In the genomic region with DNA sequence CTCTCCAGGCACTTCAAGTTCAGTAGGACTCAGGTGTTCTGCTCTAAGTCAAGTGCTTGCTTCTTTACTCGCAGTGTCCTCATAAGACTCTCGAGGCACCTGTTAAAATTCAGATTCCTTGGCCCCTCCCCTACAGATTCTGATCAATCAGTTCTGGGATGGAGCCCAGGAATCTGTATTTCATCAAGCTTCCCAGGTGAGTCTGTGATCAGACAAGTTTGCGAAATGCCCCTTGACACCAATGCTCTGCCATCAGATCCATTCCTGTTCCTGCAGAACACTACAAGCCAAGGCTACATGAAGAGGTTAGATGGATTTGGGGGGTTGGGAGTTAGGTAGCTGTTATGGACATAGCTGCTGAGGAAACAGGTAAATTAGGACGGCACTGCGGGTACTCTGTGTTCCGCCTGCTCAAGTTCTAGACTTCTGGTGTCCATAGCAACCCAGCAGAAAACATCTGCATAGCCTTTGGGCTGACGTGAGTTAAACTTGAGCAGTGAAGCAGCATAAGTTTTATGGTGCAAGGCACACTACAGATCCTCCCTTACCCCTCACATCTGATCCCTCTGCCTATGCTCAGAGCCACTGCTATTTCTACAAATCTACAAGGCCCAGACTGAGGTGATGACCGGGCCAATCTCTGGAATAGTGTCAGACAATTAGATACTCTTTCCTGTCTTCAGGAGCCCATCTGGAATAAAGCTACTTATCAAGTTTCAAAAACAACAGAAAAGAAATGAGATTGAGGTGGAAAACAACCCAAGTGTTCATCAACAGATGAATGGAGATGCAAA, we compare ENCODE assay signal across 38 cellular contexts. TPM values are rescaled to one million over a fixed set of nuclear protein-coding genes. Genes with fewer than 3 reads are reported as not detected.
"Had no signal": no experiment of that assay in that cellular context is flagged by ENCODE, and none has a peak within 500 bp of the region (broad histone marks: within the 10 kb centered on the region; RNA-seq: fewer than 3 reads in every experiment).

No MANE protein-coding gene starts in this region.

- H3K4me3 Mint-ChIP-seq: activated CD4-positive, alpha-beta T cell treated with anti-CD3 and anti-CD28 coated beads for 36 hours; activated CD4-positive, alpha-beta T cell treated with anti-CD3 and anti-CD28 coated beads, Interleukin-2, amount 10 ng/mL, durations not matched to agents 7 days and 5 days; activated CD8-positive, alpha-beta T cell treated with anti-CD3 and anti-CD28 coated beads, Interleukin-2, amount 10 ng/mL, durations not matched to agents 7 days and 5 days; activated naive CD8-positive, alpha-beta T cell treated with anti-CD3 and anti-CD28 coated beads for 36 hours; activated T-helper 17 cell treated with anti-CD3 and anti-CD28 coated beads, Interleukin-2, amount 50 U/mL, for 72 hours; T-helper 1 cell treated with Interleukin-12 subunit alpha and Interleukin-12 subunit beta and Interleukin-4 antibody, amounts not matched to agents 30 μg/mL and 1 μg/mL, for 36 hours; T-helper 2 cell treated with Interferon-gamma antibody and Interleukin-4, amounts not matched to agents 5 μg/mL and 100 μg/mL, for 36 hours had no signal

- H3K36me3 ChIP-seq: brain microvascular endothelial cell, Peyer's patch, SJSA1 had no signal

- H3K4me2 ChIP-seq: SK-N-SH had no signal

- H3K4me1 Mint-ChIP-seq: activated CD4-positive, alpha-beta T cell treated with anti-CD3 and anti-CD28 coated beads for 36 hours; activated T-helper 17 cell treated with anti-CD3 and anti-CD28 coated beads, Interleukin-2, amount 50 U/mL, for 72 hours had no signal

- DNase-seq: activated CD4-positive, alpha-beta T cell treated with anti-CD3 and anti-CD28 coated beads for 36 hours; activated CD4-positive, alpha-beta T cell treated with anti-CD3 and anti-CD28 coated beads, Interleukin-2, amount 10 ng/mL, durations not matched to agents 7 days and 5 days; activated CD4-positive, alpha-beta T cell treated with anti-CD3 and anti-CD28 coated beads, Interleukin-2, amount 50 U/mL, for 48 hours; activated CD8-positive, alpha-beta memory T cell treated with anti-CD3 and anti-CD28 coated beads, Interleukin-2, amount 50 U/mL, for 48 hours; activated CD8-positive, alpha-beta T cell treated with anti-CD3 and anti-CD28 coated beads, Interleukin-2, amount 10 ng/mL, durations not matched to agents 7 days and 5 days; activated effector memory CD4-positive, alpha-beta T cell treated with anti-CD3 and anti-CD28 coated beads, Interleukin-2, amount 50 U/mL, for 16 hours; activated naive CD4-positive, alpha-beta T cell; activated naive CD4-positive, alpha-beta T cell treated with anti-CD3 and anti-CD28 coated beads, Interleukin-2, amount 50 U/mL, for 16 hours; activated naive CD8-positive, alpha-beta T cell treated with anti-CD3 and anti-CD28 coated beads for 36 hours; activated T-cell treated with anti-CD3 and anti-CD28 coated beads, Interleukin-2, amount 50 U/mL, for 48 hours; amniotic stem cell; aorta; brain microvascular endothelial cell; central memory CD4-positive, alpha-beta T cell; KG1; MM.1S; MV-4-11; NCI-H1092; NCI-H1436 treated with DMSO at 0.1 percent for 48 hours; NCI-H1694 treated with DMSO at 0.1 percent for 48 hours; NCI-H2029; NCI-H2171; NCI-H510A; NCI-H526; NCI-H748 treated with DMSO at 0.1 percent for 48 hours; NK-92 treated with Interleukin-12 subunit alpha and Interleukin-12 subunit beta, amount 100 ng/mL, for 24 hours; PC-3; Peyer's patch; RPMI8226; SHP77 treated with DMSO at 0.1 percent for 48 hours; SK-N-SH had no signal

- H3K27me3 ChIP-seq: brain microvascular endothelial cell, Peyer's patch, SJSA1 had no signal

- H3K27ac Mint-ChIP-seq: activated CD4-positive, alpha-beta T cell treated with anti-CD3 and anti-CD28 coated beads for 36 hours; activated CD4-positive, alpha-beta T cell treated with anti-CD3 and anti-CD28 coated beads, Interleukin-2, amount 10 ng/mL, durations not matched to agents 7 days and 5 days; activated CD8-positive, alpha-beta T cell treated with anti-CD3 and anti-CD28 coated beads, Interleukin-2, amount 10 ng/mL, durations not matched to agents 7 days and 5 days; activated naive CD8-positive, alpha-beta T cell treated with anti-CD3 and anti-CD28 coated beads for 36 hours; activated T-helper 17 cell treated with anti-CD3 and anti-CD28 coated beads, Interleukin-2, amount 50 U/mL, for 72 hours; T-helper 1 cell treated with Interleukin-12 subunit alpha and Interleukin-12 subunit beta and Interleukin-4 antibody, amounts not matched to agents 30 μg/mL and 1 μg/mL, for 36 hours; T-helper 2 cell treated with Interferon-gamma antibody and Interleukin-4, amounts not matched to agents 5 μg/mL and 100 μg/mL, for 36 hours had no signal

- H3K4me1 ChIP-seq: Peyer's patch had no signal

- H3K4me3 ChIP-seq: Peyer's patch, SJSA1 had no signal

- H3K27ac ChIP-seq: brain microvascular endothelial cell, Peyer's patch, SJSA1 had no signal

- H3K36me3 Mint-ChIP-seq: activated naive CD8-positive, alpha-beta T cell treated with anti-CD3 and anti-CD28 coated beads for 36 hours had no signal

- FAIRE-seq: TTC549 had no signal

- H3K27me3 Mint-ChIP-seq: activated CD4-positive, alpha-beta T cell treated with anti-CD3 and anti-CD28 coated beads for 36 hours; activated naive CD8-positive, alpha-beta T cell treated with anti-CD3 and anti-CD28 coated beads for 36 hours had no signal

- ATAC-seq: activated CD4-positive, alpha-beta T cell treated with anti-CD3 and anti-CD28 coated beads for 36 hours; activated CD4-positive, CD25-positive, alpha-beta regulatory T cell treated with anti-CD3 and anti-CD28 coated beads, Interleukin-2, amount 50 U/mL, for 24 hours; activated CD8-positive, alpha-beta T cell treated with anti-CD3 and anti-CD28 coated beads, Interleukin-2, amount 10 ng/mL, durations not matched to agents 7 days and 5 days; activated T-helper 17 cell treated with anti-CD3 and anti-CD28 coated beads, Interleukin-2, amount 50 U/mL, for 72 hours; PC-3 had no signal

- H3K9me3 Mint-ChIP-seq: activated CD4-positive, alpha-beta T cell treated with anti-CD3 and anti-CD28 coated beads, Interleukin-2, amount 10 ng/mL, durations not matched to agents 7 days and 5 days; activated naive CD8-positive, alpha-beta T cell treated with anti-CD3 and anti-CD28 coated beads for 36 hours; activated T-helper 17 cell treated with anti-CD3 and anti-CD28 coated beads, Interleukin-2, amount 50 U/mL, for 72 hours; T-helper 1 cell treated with Interleukin-12 subunit alpha and Interleukin-12 subunit beta and Interleukin-4 antibody, amounts not matched to agents 30 μg/mL and 1 μg/mL, for 36 hours; T-helper 2 cell treated with Interferon-gamma antibody and Interleukin-4, amounts not matched to agents 5 μg/mL and 100 μg/mL, for 36 hours had no signal

- H3K9ac ChIP-seq: SK-N-SH had no signal

- H3K9me3 ChIP-seq: Peyer's patch, SJSA1, SK-N-SH had no signal

RNA-seq across cellular contexts. Expression of a gene that starts 8.8 kb away (rescaled TPM):
- total RNA-seq: activated CD4-positive, alpha-beta T cell treated with anti-CD3 and anti-CD28 coated beads for 36 hours; activated CD4-positive, alpha-beta T cell treated with anti-CD3 and anti-CD28 coated beads, Interleukin-2, amount 10 ng/mL, durations not matched to agents 7 days and 5 days; activated CD8-positive, alpha-beta T cell treated with anti-CD3 and anti-CD28 coated beads, Interleukin-2, amount 10 ng/mL, durations not matched to agents 7 days and 5 days; activated naive CD8-positive, alpha-beta T cell treated with anti-CD3 and anti-CD28 coated beads for 36 hours; activated T-helper 17 cell treated with anti-CD3 and anti-CD28 coated beads, Interleukin-2, amount 50 U/mL, for 72 hours; aorta; LHCN-M2; PC-3; Peyer's patch; SJSA1 had no signal
- polyA plus RNA-seq: aorta, SK-N-SH had no signal
